ENCODE assay signal across 1 cellular context in genomic region chr3:13512451-13512850, GRCh38.
TF ChIP-seq lines count a peak whose summit lies in the region.

No MANE protein-coding gene starts in this region.

TF ChIP-seq in HepG2, 621 proteins besides CTCF, POLR2A, EP300 and RAD21:
- no peak for TF ChIP-seq SYNCRIP (IDR thresholded peaks at IDR 0.05; ENCODE audit: insufficient read depth, low read depth, low read length)
- no peak for TF ChIP-seq RFXANK (CRISPR knock-in tag; IDR thresholded peaks at IDR 0.05)
- no peak for TF ChIP-seq REXO4 (CRISPR knock-in tag; IDR thresholded peaks at IDR 0.05; ENCODE audit: borderline replicate concordance)
- no peak for TF ChIP-seq FOXM1 (CRISPR knock-in tag; IDR thresholded peaks at IDR 0.05)
- no peak for TF ChIP-seq MXD4 (CRISPR knock-in tag; IDR thresholded peaks at IDR 0.05)
- no peak for TF ChIP-seq PHF20 (CRISPR knock-in tag; IDR thresholded peaks at IDR 0.05)
- no peak for TF ChIP-seq ZNF235 (CRISPR knock-in tag; IDR thresholded peaks at IDR 0.05; ENCODE audit: borderline replicate concordance)
- no peak for TF ChIP-seq ZFP36L1 (CRISPR knock-in tag; IDR thresholded peaks at IDR 0.05)
- TF ChIP-seq THRA (CRISPR knock-in tag; IDR thresholded peaks at IDR 0.05; ENCODE audit: borderline replicate concordance), result no peak
- TF ChIP-seq JUNB (CRISPR knock-in tag; IDR thresholded peaks at IDR 0.05; ENCODE audit: borderline replicate concordance), result no peak
- TF ChIP-seq ZNF317 (CRISPR knock-in tag; IDR thresholded peaks at IDR 0.05), result no peak
